10 cellular contexts compared by ENCODE assay signal in the genomic region with DNA sequence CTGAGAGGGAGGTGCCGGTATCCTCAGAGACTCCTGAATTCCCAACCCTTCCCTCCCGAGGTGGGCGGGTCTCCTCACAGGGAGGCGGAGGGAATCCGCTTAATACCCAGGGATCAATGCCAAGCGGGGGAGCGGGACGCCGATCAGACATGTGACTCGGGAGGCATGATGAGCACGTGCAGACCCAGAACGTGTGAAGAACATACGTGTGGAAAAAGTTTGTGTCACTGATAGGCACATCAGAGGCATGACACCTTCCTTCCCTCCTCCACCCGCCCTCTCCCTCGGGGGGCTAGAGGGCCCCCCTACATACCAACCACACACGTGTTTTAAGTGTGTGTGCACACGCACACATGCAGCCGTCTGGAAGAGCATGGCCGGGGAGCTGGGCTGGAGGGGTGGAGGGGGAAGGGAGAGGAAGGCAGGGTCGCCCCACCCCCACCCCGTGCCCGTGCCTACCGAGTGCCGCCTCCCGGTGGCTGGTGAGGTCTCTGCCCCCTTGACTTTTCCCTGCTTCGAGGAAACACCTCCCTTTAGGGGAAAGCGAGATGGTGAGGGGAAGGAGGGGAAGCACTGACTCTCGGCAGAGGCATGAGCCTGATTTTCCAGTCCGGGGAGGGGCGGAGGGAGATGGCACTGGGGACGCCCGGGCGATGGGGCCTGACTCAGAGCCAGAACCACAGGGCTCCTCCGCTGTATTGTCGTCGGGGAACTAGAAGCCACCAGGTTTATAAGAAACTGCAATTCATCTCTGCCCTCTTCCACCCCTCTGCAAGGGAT. TPM values are rescaled to one million over a fixed set of nuclear protein-coding genes. Genes with fewer than 3 reads are reported as not detected.
DNase-seq lines count a peak whose midpoint lies in the region; ATAC-seq, FAIRE-seq and TF ChIP-seq lines count a peak whose summit lies in the region.
"Had no signal": no experiment of that assay in that cellular context is flagged by ENCODE, and none has a peak within 500 bp of the region (broad histone marks: within the 10 kb centered on the region; RNA-seq: fewer than 3 reads in every experiment).

No MANE protein-coding gene starts in this region.

- H3K27ac ChIP-seq in PC-9, result no peak overlapping the region
- H3K27ac ChIP-seq in upper lobe of right lung, result no peak overlapping the region
- H3K27ac ChIP-seq in small intestine (ENCODE audit: low read depth in 1 of 2, low read length in 1 of 2), result no peak overlapping the region
- H3K27ac ChIP-seq: 22Rv1, neutrophil had no signal

- no peaks in the 10 kb centered on the region for H3K79me2 ChIP-seq in PC-9 (ENCODE audit: low read depth)

- H4K20me1 ChIP-seq in PC-9 (ENCODE audit: insufficient read depth), result no peaks in the 10 kb centered on the region

- POLR2A ChIA-PET in PC-9 (lab: Charles Lee; ENCODE audit: unreplicated experiment), result no interaction called here

- CTCF ChIA-PET in PC-9 (lab: Charles Lee), result no interaction called here

- DNase-seq in DMS 273 (lab: John Stamatoyannopoulos, UW; ENCODE audit: unreplicated experiment) (peak; percentile 31), DMS 273 treated with DMSO at 0.1 percent for 48 hours (lab: John Stamatoyannopoulos, UW) (no peak), PC-9 (peak; percentile 79 to 80), mucosa of descending colon (peak in 1 of 3 donors; percentile 35), upper lobe of right lung (no peak), small intestine (no peak), HT-29 (ENCODE audit: low spot score) (no peak)

- peaks cover 48% of the 10 kb centered on the region for H3K4me1 Mint-ChIP-seq in activated T-helper 17 cell treated with anti-CD3 and anti-CD28 coated beads, Interleukin-2, amount 50 U/mL, for 72 hours

- intact Hi-C loops in PC-9 (cut with micrococcal nuclease; ENCODE audit: unreplicated experiment), result no loop called here
- intact Hi-C loops in mucosa of descending colon (cut with DNase I, micrococcal nuclease), result no loop called here
- intact Hi-C loops in upper lobe of right lung (cut with DNase I), result no loop called here

- H3K4me1 ChIP-seq in PC-9 (replicated peaks; ENCODE audit: insufficient read depth), result peaks cover 45% of the 10 kb centered on the region
- H3K4me1 ChIP-seq in mucosa of descending colon (ENCODE audit: low read depth), result no peaks in the 10 kb centered on the region
- H3K4me1 ChIP-seq in upper lobe of right lung, result peaks cover 8% of the 10 kb centered on the region
- H3K4me1 ChIP-seq in small intestine (ENCODE audit: control insufficient read depth in 2 of 2, insufficient read depth in 1 of 2, low read depth in 1 of 2, low read length in 1 of 2), result no peaks in the 10 kb centered on the region

- WGBS in small intestine, 3 donors, result 10 to 12% (median 11%) methylated on average over 36 of the region's 36 CpGs

- peak overlapping the region; percentile 98 for H3K27ac Mint-ChIP-seq in activated T-helper 17 cell treated with anti-CD3 and anti-CD28 coated beads, Interleukin-2, amount 50 U/mL, for 72 hours

- TF ChIP-seq CTCF in PC-9 (conservative IDR thresholded peaks at IDR 0.05) (no peak), mucosa of descending colon (IDR thresholded peaks at IDR 0.05) (no peak), upper lobe of right lung (IDR thresholded peaks at IDR 0.05) (no peak)

- H3K9me3 Mint-ChIP-seq in activated T-helper 17 cell treated with anti-CD3 and anti-CD28 coated beads, Interleukin-2, amount 50 U/mL, for 72 hours, result no peaks in the 10 kb centered on the region

- no peaks in the 10 kb centered on the region for H3K27me3 Mint-ChIP-seq in activated T-helper 17 cell treated with anti-CD3 and anti-CD28 coated beads, Interleukin-2, amount 50 U/mL, for 72 hours

- H2AFZ ChIP-seq in PC-9, result no peak overlapping the region

- H3K36me3 ChIP-seq in PC-9 (ENCODE audit: low read depth), result no peaks in the 10 kb centered on the region
- H3K36me3 ChIP-seq in mucosa of descending colon (ENCODE audit: low read depth), result no peaks in the 10 kb centered on the region
- H3K36me3 ChIP-seq in upper lobe of right lung, result no peaks in the 10 kb centered on the region
- H3K36me3 ChIP-seq in small intestine (ENCODE audit: control insufficient read depth in 2 of 2, insufficient read depth in 2 of 2, low read length in 2 of 2), result no peaks in the 10 kb centered on the region
- H3K36me3 ChIP-seq: neutrophil had no signal

- peak; percentile 80 for ATAC-seq in activated T-helper 17 cell treated with anti-CD3 and anti-CD28 coated beads, Interleukin-2, amount 50 U/mL, for 72 hours (replicated peaks)
- ATAC-seq in mucosa of descending colon, result peak; percentile 42
- ATAC-seq in upper lobe of right lung, result peak; percentile 6

- peak overlapping the region; percentile 84 for H3K4me3 Mint-ChIP-seq in activated T-helper 17 cell treated with anti-CD3 and anti-CD28 coated beads, Interleukin-2, amount 50 U/mL, for 72 hours

- H3F3A ChIP-seq in PC-9 (ENCODE audit: insufficient read depth, low read depth), result peaks cover 17% of the 10 kb centered on the region

- H3K9me3 ChIP-seq in PC-9 (ENCODE audit: insufficient read depth, low read depth) (no peaks in the 10 kb centered on the region), mucosa of descending colon (no peaks in the 10 kb centered on the region), upper lobe of right lung (no peaks in the 10 kb centered on the region), small intestine (ENCODE audit: control insufficient read depth, low read depth) (no peaks in the 10 kb centered on the region)
- H3K9me3 ChIP-seq: neutrophil had no signal

- H3K4me3 ChIP-seq in PC-9, result peak overlapping the region; percentile 11; the same call in 1 of the 2 replicates
- H3K4me3 ChIP-seq in mucosa of descending colon, result no peak overlapping the region
- H3K4me3 ChIP-seq in upper lobe of right lung, result no peak overlapping the region
- no peak overlapping the region for H3K4me3 ChIP-seq in small intestine (ENCODE audit: low read depth in 1 of 2, low read length in 2 of 2)

- no peaks in the 10 kb centered on the region for H3K36me3 Mint-ChIP-seq in activated T-helper 17 cell treated with anti-CD3 and anti-CD28 coated beads, Interleukin-2, amount 50 U/mL, for 72 hours (ENCODE audit: low read depth)

- BruUV-seq in PC-9 (replicated peaks; lab: Mats Ljungman, UMichigan), result no TSS peak

- no peaks in the 10 kb centered on the region for H3K9me2 ChIP-seq in PC-9 (ENCODE audit: insufficient read depth)

- H3K27me3 ChIP-seq in PC-9 (ENCODE audit: insufficient read depth, low read depth), result no peaks in the 10 kb centered on the region
- peaks cover 59% of the 10 kb centered on the region for H3K27me3 ChIP-seq in upper lobe of right lung
- H3K27me3 ChIP-seq in small intestine (ENCODE audit: control insufficient read depth in 2 of 2, insufficient read depth in 2 of 2, low read length in 2 of 2), result peaks cover 0 to 14% of the 10 kb centered on the region in 2 donors

- H3K4me2 ChIP-seq in PC-9, result peak overlapping the region; percentile 70

- no peak for FAIRE-seq in small intestine (lab: Jason Lieb, UNC)

RNA-seq across cellular contexts. Expression of a gene that starts 12.1 kb away (rescaled TPM):
- not detected in 2 replicates for total RNA-seq in PC-9 (2021)
- 10 to 100 TPM; 19.9 to 30.5 TPM for total RNA-seq in activated T-helper 17 cell treated with anti-CD3 and anti-CD28 coated beads, Interleukin-2, amount 50 U/mL, for 72 hours
- total RNA-seq in mucosa of descending colon, result 1 to 10 TPM in 2 of 3 donors, under 1 TPM in 1; 0.72 to 1.2 (median 1.2) TPM
- total RNA-seq in upper lobe of right lung, result 3.9 TPM
- polyA plus RNA-seq in small intestine, result under 1 TPM; 0.27 to 0.45 (median 0.31) TPM
- not detected in 2 replicates for total RNA-seq in HT-29 (2014; rRNA removed; shearing (Covaris generic))

RNA-seq across cellular contexts. Expression of a gene that starts 27.0 kb away (rescaled TPM):
- total RNA-seq in PC-9 (2021) (3.3 and 4.9 TPM in 2 replicates), mucosa of descending colon (10 to 100 TPM in 1 of 3 donors, 1 to 10 TPM in 2; 2.3 to 20.3 (median 3.2) TPM), upper lobe of right lung (14.7 TPM)
- 10 to 100 TPM in 1 of 2 donors, 1 to 10 TPM in 1; 6.3 to 10.2 TPM for total RNA-seq in activated T-helper 17 cell treated with anti-CD3 and anti-CD28 coated beads, Interleukin-2, amount 50 U/mL, for 72 hours
- 1 to 10 TPM in 2 of 3 donors, under 1 TPM in 1; 0.22 to 5.5 (median 3.5) TPM for polyA plus RNA-seq in small intestine
- 0.18 and 0.20 TPM in 2 replicates for total RNA-seq in HT-29 (2014; rRNA removed; shearing (Covaris generic))

Comparison
In these comparisons a context has a peak if more than half of its experiments do, and no peak if none do; other contexts are left out.
1. DNase-seq: peak in DMS 273 (single experiment) and PC-9 (2 of 2); none in DMS 273 treated with DMSO at 0.1 percent for 48 hours (single experiment), upper lobe of right lung (single experiment), small intestine (single experiment) and HT-29 (single experiment).
2. ATAC-seq: peak in every context shown above with its lines; median percentile 80 in activated T-helper 17 cell treated with anti-CD3 and anti-CD28 coated beads, Interleukin-2, amount 50 U/mL, for 72 hours; 42 in mucosa of descending colon; 6 in upper lobe of right lung.